1 cellular context compared by ENCODE assay signal in genomic region chr19:4695224-4695731, GRCh38.
TF ChIP-seq lines count a peak whose summit lies in the region.

No MANE protein-coding gene starts in this region.

TF ChIP-seq in HCT116, 20 proteins besides CTCF, POLR2A, EP300 and RAD21 (continued from another document):
- TF ChIP-seq REST (IDR thresholded peaks at IDR 0.05; ENCODE audit: low read depth): no peak
- TF ChIP-seq SRF (IDR thresholded peaks at IDR 0.05; ENCODE audit: low read depth): no peak
- no peak for TF ChIP-seq CBX3 (IDR thresholded peaks at IDR 0.05; ENCODE audit: low read depth)
- no peak for TF ChIP-seq ZFX (IDR thresholded peaks at IDR 0.05)
- no peak for TF ChIP-seq FOSL1 (IDR thresholded peaks at IDR 0.05; ENCODE audit: low read depth)
- no peak for TF ChIP-seq SIN3A (IDR thresholded peaks at IDR 0.05; ENCODE audit: low read depth)
- TF ChIP-seq ELF1 (IDR thresholded peaks at IDR 0.05; ENCODE audit: borderline replicate concordance, low read depth): no peak
- no peak for TF ChIP-seq CEBPB (IDR thresholded peaks at IDR 0.05; ENCODE audit: low read depth)
- TF ChIP-seq EZH2 (IDR thresholded peaks at IDR 0.05): no peak
- TF ChIP-seq YY1 (IDR thresholded peaks at IDR 0.05; ENCODE audit: extremely low read depth, insufficient replicate concordance, low read depth, low read length): no peak
- no peak for TF ChIP-seq JUND (IDR thresholded peaks at IDR 0.05)
- no peak for TF ChIP-seq EZH2phosphoT487 (IDR thresholded peaks at IDR 0.05; ENCODE audit: borderline replicate concordance)
- TF ChIP-seq EGR1 (IDR thresholded peaks at IDR 0.05; ENCODE audit: low read depth): no peak
